In the genomic region with DNA sequence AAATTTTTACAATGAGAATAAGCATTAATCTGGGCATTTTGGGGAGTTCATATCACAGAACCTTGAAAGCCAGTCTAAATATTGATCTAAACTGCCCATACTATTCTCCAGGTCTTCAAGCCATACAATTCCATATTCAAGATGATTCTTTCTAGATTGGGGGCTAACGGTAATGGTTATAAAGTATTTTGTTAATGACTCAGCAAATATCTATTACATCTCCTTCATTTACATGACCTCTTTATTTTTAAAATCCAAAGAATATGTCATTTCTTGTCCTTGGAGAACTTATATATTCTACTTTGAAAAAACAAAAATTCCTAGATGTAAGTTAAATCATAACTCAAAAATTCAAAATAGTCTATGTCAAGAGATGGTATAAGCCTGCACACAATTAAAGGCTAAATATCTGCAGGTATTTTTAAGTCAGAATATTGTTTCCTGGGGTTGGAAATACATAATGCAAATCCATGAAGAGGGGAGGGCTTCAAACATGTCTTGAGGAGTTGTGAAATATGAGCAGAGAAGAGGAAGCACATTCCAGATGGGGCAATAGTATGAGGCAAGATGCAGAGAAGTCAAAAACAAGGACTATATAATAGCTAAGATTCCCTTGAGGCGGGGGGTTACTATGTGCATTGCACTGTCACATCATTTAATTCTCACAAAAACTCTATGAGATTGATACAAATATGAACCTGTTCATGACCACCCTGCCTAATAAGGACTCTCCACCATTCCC, we compare ENCODE assay signal across 1 cellular context.
TF ChIP-seq lines count a peak whose summit lies in the region.

No MANE protein-coding gene starts in this region.

TF ChIP-seq in HepG2, 621 proteins besides CTCF, POLR2A, EP300 and RAD21 (continued from another document and continues in another):
- TF ChIP-seq, protein P1, sequence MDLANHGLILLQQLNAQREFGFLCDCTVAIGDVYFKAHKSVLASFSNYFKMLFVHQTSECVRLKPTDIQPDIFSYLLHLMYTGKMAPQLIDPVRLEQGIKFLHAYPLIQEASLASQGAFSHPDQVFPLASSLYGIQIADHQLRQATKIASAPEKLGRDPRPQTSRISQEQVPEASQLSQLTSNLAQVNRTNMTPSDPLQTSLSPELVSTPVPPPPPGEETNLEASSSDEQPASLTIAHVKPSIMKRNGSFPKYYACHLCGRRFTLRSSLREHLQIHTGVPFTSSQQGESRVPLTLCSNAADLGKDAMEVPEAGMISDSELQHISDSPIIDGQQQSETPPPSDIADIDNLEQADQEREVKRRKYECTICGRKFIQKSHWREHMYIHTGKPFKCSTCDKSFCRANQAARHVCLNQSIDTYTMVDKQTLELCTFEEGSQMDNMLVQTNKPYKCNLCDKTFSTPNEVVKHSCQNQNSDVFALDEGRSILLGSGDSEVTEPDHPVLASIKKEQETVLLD (CRISPR knock-in tag; IDR thresholded peaks at IDR 0.05; ENCODE audit: low read depth) = no peak
- TF ChIP-seq PTBP1 (IDR thresholded peaks at IDR 0.05; ENCODE audit: low read depth, low read length, poor library complexity, severe bottlenecking) = no peak
- TF ChIP-seq MAFK (conservative IDR thresholded peaks at IDR 0.05 in 1 of 2, IDR thresholded peaks at IDR 0.05 in 1 of 2; ENCODE audit: low read length in 2 of 2) = peak; percentile 77 to 86
- TF ChIP-seq CEBPB (IDR thresholded peaks at IDR 0.05; ENCODE audit: borderline replicate concordance, low read depth, low read length) = peak; percentile 35; the same call in 1 of the 2 replicates
- no peak for TF ChIP-seq MATR3 (CRISPR knock-in tag; IDR thresholded peaks at IDR 0.05)
- TF ChIP-seq RFXAP (CRISPR knock-in tag; IDR thresholded peaks at IDR 0.05; ENCODE audit: borderline replicate concordance) = no peak
- TF ChIP-seq MBNL3 (CRISPR knock-in tag; conservative IDR thresholded peaks at IDR 0.05) = no peak
- no peak for TF ChIP-seq BHLHE40 (IDR thresholded peaks at IDR 0.05; ENCODE audit: low read length)
- TF ChIP-seq, protein P2, sequence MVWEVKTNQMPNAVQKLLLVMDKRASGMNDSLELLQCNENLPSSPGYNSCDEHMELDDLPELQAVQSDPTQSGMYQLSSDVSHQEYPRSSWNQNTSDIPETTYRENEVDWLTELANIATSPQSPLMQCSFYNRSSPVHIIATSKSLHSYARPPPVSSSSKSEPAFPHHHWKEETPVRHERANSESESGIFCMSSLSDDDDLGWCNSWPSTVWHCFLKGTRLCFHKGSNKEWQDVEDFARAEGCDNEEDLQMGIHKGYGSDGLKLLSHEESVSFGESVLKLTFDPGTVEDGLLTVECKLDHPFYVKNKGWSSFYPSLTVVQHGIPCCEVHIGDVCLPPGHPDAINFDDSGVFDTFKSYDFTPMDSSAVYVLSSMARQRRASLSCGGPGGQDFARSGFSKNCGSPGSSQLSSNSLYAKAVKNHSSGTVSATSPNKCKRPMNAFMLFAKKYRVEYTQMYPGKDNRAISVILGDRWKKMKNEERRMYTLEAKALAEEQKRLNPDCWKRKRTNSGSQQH (CRISPR knock-in tag; IDR thresholded peaks at IDR 0.05; ENCODE audit: low read depth) = no peak
- no peak for TF ChIP-seq HMG20B (CRISPR knock-in tag; conservative IDR thresholded peaks at IDR 0.05)
- TF ChIP-seq, protein P3, sequence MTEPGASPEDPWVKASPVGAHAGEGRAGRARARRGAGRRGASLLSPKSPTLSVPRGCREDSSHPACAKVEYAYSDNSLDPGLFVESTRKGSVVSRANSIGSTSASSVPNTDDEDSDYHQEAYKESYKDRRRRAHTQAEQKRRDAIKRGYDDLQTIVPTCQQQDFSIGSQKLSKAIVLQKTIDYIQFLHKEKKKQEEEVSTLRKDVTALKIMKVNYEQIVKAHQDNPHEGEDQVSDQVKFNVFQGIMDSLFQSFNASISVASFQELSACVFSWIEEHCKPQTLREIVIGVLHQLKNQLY (CRISPR knock-in tag; IDR thresholded peaks at IDR 0.05) = no peak
- TF ChIP-seq NONO (IDR thresholded peaks at IDR 0.05) = no peak
- no peak for TF ChIP-seq NONO (CRISPR knock-in tag; conservative IDR thresholded peaks at IDR 0.05)
- no peak for TF ChIP-seq FOXK1 (CRISPR knock-in tag; IDR thresholded peaks at IDR 0.05; ENCODE audit: borderline replicate concordance, low read depth)
- TF ChIP-seq NFE2L2 (IDR thresholded peaks at IDR 0.05; ENCODE audit: low read length) = peak; percentile 83
- TF ChIP-seq, protein P4, sequence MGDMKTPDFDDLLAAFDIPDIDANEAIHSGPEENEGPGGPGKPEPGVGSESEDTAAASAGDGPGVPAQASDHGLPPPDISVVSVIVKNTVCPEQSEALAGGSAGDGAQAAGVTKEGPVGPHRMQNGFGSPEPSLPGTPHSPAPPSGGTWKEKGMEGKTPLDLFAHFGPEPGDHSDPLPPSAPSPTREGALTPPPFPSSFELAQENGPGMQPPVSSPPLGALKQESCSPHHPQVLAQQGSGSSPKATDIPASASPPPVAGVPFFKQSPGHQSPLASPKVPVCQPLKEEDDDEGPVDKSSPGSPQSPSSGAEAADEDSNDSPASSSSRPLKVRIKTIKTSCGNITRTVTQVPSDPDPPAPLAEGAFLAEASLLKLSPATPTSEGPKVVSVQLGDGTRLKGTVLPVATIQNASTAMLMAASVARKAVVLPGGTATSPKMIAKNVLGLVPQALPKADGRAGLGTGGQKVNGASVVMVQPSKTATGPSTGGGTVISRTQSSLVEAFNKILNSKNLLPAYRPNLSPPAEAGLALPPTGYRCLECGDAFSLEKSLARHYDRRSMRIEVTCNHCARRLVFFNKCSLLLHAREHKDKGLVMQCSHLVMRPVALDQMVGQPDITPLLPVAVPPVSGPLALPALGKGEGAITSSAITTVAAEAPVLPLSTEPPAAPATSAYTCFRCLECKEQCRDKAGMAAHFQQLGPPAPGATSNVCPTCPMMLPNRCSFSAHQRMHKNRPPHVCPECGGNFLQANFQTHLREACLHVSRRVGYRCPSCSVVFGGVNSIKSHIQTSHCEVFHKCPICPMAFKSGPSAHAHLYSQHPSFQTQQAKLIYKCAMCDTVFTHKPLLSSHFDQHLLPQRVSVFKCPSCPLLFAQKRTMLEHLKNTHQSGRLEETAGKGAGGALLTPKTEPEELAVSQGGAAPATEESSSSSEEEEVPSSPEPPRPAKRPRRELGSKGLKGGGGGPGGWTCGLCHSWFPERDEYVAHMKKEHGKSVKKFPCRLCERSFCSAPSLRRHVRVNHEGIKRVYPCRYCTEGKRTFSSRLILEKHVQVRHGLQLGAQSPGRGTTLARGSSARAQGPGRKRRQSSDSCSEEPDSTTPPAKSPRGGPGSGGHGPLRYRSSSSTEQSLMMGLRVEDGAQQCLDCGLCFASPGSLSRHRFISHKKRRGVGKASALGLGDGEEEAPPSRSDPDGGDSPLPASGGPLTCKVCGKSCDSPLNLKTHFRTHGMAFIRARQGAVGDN (CRISPR knock-in tag; IDR thresholded peaks at IDR 0.05) = no peak
- no peak for TF ChIP-seq ZBTB42 (CRISPR knock-in tag; IDR thresholded peaks at IDR 0.05)
- no peak for TF ChIP-seq TOE1 (CRISPR knock-in tag; IDR thresholded peaks at IDR 0.05)
- TF ChIP-seq ZEB1 (IDR thresholded peaks at IDR 0.05; ENCODE audit: insufficient replicate concordance, low read depth) = no peak
- no peak for TF ChIP-seq ZNF619 (CRISPR knock-in tag; IDR thresholded peaks at IDR 0.05)
- TF ChIP-seq, protein P5, sequence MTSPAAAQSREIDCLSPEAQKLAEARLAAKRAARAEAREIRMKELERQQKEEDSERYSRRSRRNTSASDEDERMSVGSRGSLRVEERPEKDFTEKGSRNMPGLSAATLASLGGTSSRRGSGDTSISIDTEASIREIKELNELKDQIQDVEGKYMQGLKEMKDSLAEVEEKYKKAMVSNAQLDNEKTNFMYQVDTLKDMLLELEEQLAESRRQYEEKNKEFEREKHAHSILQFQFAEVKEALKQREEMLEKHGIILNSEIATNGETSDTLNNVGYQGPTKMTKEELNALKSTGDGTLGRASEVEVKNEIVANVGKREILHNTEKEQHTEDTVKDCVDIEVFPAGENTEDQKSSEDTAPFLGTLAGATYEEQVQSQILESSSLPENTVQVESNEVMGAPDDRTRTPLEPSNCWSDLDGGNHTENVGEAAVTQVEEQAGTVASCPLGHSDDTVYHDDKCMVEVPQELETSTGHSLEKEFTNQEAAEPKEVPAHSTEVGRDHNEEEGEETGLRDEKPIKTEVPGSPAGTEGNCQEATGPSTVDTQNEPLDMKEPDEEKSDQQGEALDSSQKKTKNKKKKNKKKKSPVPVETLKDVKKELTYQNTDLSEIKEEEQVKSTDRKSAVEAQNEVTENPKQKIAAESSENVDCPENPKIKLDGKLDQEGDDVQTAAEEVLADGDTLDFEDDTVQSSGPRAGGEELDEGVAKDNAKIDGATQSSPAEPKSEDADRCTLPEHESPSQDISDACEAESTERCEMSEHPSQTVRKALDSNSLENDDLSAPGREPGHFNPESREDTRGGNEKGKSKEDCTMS (CRISPR knock-in tag; conservative IDR thresholded peaks at IDR 0.05) = no peak
- TF ChIP-seq PAF1 (CRISPR knock-in tag; IDR thresholded peaks at IDR 0.05) = no peak
- TF ChIP-seq PLRG1 (conservative IDR thresholded peaks at IDR 0.05) = no peak
- TF ChIP-seq, protein P6, sequence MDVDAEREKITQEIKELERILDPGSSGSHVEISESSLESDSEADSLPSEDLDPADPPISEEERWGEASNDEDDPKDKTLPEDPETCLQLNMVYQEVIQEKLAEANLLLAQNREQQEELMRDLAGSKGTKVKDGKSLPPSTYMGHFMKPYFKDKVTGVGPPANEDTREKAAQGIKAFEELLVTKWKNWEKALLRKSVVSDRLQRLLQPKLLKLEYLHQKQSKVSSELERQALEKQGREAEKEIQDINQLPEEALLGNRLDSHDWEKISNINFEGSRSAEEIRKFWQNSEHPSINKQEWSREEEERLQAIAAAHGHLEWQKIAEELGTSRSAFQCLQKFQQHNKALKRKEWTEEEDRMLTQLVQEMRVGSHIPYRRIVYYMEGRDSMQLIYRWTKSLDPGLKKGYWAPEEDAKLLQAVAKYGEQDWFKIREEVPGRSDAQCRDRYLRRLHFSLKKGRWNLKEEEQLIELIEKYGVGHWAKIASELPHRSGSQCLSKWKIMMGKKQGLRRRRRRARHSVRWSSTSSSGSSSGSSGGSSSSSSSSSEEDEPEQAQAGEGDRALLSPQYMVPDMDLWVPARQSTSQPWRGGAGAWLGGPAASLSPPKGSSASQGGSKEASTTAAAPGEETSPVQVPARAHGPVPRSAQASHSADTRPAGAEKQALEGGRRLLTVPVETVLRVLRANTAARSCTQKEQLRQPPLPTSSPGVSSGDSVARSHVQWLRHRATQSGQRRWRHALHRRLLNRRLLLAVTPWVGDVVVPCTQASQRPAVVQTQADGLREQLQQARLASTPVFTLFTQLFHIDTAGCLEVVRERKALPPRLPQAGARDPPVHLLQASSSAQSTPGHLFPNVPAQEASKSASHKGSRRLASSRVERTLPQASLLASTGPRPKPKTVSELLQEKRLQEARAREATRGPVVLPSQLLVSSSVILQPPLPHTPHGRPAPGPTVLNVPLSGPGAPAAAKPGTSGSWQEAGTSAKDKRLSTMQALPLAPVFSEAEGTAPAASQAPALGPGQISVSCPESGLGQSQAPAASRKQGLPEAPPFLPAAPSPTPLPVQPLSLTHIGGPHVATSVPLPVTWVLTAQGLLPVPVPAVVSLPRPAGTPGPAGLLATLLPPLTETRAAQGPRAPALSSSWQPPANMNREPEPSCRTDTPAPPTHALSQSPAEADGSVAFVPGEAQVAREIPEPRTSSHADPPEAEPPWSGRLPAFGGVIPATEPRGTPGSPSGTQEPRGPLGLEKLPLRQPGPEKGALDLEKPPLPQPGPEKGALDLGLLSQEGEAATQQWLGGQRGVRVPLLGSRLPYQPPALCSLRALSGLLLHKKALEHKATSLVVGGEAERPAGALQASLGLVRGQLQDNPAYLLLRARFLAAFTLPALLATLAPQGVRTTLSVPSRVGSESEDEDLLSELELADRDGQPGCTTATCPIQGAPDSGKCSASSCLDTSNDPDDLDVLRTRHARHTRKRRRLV (CRISPR knock-in tag; IDR thresholded peaks at IDR 0.05) = no peak
- TF ChIP-seq MAFF (IDR thresholded peaks at IDR 0.05; ENCODE audit: low read depth, low read length) = peak; percentile 63
- TF ChIP-seq, protein P7, sequence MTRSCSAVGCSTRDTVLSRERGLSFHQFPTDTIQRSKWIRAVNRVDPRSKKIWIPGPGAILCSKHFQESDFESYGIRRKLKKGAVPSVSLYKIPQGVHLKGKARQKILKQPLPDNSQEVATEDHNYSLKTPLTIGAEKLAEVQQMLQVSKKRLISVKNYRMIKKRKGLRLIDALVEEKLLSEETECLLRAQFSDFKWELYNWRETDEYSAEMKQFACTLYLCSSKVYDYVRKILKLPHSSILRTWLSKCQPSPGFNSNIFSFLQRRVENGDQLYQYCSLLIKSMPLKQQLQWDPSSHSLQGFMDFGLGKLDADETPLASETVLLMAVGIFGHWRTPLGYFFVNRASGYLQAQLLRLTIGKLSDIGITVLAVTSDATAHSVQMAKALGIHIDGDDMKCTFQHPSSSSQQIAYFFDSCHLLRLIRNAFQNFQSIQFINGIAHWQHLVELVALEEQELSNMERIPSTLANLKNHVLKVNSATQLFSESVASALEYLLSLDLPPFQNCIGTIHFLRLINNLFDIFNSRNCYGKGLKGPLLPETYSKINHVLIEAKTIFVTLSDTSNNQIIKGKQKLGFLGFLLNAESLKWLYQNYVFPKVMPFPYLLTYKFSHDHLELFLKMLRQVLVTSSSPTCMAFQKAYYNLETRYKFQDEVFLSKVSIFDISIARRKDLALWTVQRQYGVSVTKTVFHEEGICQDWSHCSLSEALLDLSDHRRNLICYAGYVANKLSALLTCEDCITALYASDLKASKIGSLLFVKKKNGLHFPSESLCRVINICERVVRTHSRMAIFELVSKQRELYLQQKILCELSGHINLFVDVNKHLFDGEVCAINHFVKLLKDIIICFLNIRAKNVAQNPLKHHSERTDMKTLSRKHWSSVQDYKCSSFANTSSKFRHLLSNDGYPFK (CRISPR knock-in tag; IDR thresholded peaks at IDR 0.05; ENCODE audit: borderline replicate concordance) = no peak
- TF ChIP-seq, protein P8, sequence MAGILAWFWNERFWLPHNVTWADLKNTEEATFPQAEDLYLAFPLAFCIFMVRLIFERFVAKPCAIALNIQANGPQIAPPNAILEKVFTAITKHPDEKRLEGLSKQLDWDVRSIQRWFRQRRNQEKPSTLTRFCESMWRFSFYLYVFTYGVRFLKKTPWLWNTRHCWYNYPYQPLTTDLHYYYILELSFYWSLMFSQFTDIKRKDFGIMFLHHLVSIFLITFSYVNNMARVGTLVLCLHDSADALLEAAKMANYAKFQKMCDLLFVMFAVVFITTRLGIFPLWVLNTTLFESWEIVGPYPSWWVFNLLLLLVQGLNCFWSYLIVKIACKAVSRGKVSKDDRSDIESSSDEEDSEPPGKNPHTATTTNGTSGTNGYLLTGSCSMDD (CRISPR knock-in tag; IDR thresholded peaks at IDR 0.05) = no peak
- TF ChIP-seq, protein P9, sequence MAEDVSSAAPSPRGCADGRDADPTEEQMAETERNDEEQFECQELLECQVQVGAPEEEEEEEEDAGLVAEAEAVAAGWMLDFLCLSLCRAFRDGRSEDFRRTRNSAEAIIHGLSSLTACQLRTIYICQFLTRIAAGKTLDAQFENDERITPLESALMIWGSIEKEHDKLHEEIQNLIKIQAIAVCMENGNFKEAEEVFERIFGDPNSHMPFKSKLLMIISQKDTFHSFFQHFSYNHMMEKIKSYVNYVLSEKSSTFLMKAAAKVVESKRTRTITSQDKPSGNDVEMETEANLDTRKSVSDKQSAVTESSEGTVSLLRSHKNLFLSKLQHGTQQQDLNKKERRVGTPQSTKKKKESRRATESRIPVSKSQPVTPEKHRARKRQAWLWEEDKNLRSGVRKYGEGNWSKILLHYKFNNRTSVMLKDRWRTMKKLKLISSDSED (CRISPR knock-in tag; IDR thresholded peaks at IDR 0.05) = no peak
